Comparison of ENCODE assay signal across 1 cellular context in the genomic region with DNA sequence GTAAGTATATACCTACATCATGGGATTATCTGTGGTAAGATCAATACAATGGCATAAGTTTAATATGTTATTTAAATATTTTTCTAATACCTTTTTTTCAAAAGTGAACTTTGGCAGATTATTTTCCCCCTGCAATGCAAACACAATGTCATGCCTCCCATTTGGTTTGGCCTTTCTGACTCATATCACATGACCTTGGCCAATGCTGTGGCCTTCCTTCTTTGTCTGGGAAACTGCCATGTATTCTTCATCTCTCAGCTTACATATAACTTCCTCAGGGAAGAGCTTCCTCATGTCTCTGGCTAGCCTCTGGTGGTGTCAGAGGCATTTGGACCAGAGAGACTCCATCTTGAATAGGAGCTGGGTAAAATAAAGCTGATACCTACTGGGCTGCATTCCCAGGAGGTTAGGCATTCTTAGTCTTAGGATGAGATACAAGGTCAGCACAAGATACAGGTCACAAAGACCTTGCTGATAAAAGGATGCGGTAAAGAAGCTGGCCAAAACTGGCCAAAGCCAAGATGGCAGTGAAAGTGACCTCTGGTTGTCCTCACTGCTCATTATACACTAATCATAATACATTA.
TF ChIP-seq lines count a peak whose summit lies in the region.

No MANE protein-coding gene starts in this region.

TF ChIP-seq in K562, 482 proteins besides CTCF, POLR2A, EP300 and RAD21 (continued from another document and continues in another):
- no peak for TF ChIP-seq ZKSCAN3 (CRISPR knock-in tag; IDR thresholded peaks at IDR 0.05)
- TF ChIP-seq CXXC5 (CRISPR knock-in tag; IDR thresholded peaks at IDR 0.05), result no peak
- no peak for TF ChIP-seq POLR2G (IDR thresholded peaks at IDR 0.05; ENCODE audit: low read depth, low read length)
- TF ChIP-seq KLF1 (tag; IDR thresholded peaks at IDR 0.05), result 0 out of 2 replicates have a peak, but pooled peaks have one; percentile 30
- TF ChIP-seq, protein P1, sequence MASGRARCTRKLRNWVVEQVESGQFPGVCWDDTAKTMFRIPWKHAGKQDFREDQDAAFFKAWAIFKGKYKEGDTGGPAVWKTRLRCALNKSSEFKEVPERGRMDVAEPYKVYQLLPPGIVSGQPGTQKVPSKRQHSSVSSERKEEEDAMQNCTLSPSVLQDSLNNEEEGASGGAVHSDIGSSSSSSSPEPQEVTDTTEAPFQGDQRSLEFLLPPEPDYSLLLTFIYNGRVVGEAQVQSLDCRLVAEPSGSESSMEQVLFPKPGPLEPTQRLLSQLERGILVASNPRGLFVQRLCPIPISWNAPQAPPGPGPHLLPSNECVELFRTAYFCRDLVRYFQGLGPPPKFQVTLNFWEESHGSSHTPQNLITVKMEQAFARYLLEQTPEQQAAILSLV (tag; IDR thresholded peaks at IDR 0.05), result peak; percentile 52; the same call in 1 of the 2 replicates
- no peak for TF ChIP-seq MED1 (CRISPR knock-in tag; IDR thresholded peaks at IDR 0.05; ENCODE audit: borderline replicate concordance)
- no peak for TF ChIP-seq RBM34 (IDR thresholded peaks at IDR 0.05; ENCODE audit: borderline replicate concordance, insufficient read depth, low read length)
- no peak for TF ChIP-seq SETDB1 (IDR thresholded peaks at IDR 0.05; ENCODE audit: low read length)
- TF ChIP-seq, protein P2, sequence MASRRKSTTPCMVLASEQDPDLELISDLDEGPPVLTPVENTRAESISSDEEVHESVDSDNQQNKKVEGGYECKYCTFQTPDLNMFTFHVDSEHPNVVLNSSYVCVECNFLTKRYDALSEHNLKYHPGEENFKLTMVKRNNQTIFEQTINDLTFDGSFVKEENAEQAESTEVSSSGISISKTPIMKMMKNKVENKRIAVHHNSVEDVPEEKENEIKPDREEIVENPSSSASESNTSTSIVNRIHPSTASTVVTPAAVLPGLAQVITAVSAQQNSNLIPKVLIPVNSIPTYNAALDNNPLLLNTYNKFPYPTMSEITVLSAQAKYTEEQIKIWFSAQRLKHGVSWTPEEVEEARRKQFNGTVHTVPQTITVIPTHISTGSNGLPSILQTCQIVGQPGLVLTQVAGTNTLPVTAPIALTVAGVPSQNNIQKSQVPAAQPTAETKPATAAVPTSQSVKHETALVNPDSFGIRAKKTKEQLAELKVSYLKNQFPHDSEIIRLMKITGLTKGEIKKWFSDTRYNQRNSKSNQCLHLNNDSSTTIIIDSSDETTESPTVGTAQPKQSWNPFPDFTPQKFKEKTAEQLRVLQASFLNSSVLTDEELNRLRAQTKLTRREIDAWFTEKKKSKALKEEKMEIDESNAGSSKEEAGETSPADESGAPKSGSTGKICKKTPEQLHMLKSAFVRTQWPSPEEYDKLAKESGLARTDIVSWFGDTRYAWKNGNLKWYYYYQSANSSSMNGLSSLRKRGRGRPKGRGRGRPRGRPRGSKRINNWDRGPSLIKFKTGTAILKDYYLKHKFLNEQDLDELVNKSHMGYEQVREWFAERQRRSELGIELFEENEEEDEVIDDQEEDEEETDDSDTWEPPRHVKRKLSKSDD (conservative IDR thresholded peaks at IDR 0.05; ENCODE audit: low read length), result no peak
- no peak for TF ChIP-seq ELF4 (CRISPR knock-in tag; IDR thresholded peaks at IDR 0.05)
- TF ChIP-seq ELF1 (tag; IDR thresholded peaks at IDR 0.05), result no peak
- TF ChIP-seq, protein P3, sequence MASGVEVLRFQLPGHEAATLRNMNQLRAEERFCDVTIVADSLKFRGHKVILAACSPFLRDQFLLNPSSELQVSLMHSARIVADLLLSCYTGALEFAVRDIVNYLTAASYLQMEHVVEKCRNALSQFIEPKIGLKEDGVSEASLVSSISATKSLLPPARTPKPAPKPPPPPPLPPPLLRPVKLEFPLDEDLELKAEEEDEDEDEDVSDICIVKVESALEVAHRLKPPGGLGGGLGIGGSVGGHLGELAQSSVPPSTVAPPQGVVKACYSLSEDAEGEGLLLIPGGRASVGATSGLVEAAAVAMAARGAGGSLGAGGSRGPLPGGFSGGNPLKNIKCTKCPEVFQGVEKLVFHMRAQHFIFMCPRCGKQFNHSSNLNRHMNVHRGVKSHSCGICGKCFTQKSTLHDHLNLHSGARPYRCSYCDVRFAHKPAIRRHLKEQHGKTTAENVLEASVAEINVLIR (CRISPR knock-in tag; IDR thresholded peaks at IDR 0.05), result no peak
- no peak for TF ChIP-seq MAFG (tag; conservative IDR thresholded peaks at IDR 0.05)
- no peak for TF ChIP-seq NR3C1 (CRISPR knock-in tag; IDR thresholded peaks at IDR 0.05)
- TF ChIP-seq ZKSCAN8 (CRISPR knock-in tag; IDR thresholded peaks at IDR 0.05), result peak; percentile 41; the same call in 1 of the 2 replicates
- no peak for TF ChIP-seq ARID2 (IDR thresholded peaks at IDR 0.05)
- no peak for TF ChIP-seq CREM (IDR thresholded peaks at IDR 0.05; ENCODE audit: low read depth)
- no peak for TF ChIP-seq CBFA2T3 (IDR thresholded peaks at IDR 0.05)
- TF ChIP-seq, protein P4, sequence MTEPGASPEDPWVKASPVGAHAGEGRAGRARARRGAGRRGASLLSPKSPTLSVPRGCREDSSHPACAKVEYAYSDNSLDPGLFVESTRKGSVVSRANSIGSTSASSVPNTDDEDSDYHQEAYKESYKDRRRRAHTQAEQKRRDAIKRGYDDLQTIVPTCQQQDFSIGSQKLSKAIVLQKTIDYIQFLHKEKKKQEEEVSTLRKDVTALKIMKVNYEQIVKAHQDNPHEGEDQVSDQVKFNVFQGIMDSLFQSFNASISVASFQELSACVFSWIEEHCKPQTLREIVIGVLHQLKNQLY (CRISPR knock-in tag; conservative IDR thresholded peaks at IDR 0.05), result no peak
- no peak for TF ChIP-seq ZNF354B (CRISPR knock-in tag; IDR thresholded peaks at IDR 0.05)
- TF ChIP-seq, protein P5, sequence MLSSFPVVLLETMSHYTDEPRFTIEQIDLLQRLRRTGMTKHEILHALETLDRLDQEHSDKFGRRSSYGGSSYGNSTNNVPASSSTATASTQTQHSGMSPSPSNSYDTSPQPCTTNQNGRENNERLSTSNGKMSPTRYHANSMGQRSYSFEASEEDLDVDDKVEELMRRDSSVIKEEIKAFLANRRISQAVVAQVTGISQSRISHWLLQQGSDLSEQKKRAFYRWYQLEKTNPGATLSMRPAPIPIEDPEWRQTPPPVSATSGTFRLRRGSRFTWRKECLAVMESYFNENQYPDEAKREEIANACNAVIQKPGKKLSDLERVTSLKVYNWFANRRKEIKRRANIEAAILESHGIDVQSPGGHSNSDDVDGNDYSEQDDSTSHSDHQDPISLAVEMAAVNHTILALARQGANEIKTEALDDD (IDR thresholded peaks at IDR 0.05), result no peak
- TF ChIP-seq ZC3H8 (IDR thresholded peaks at IDR 0.05), result no peak
- no peak for TF ChIP-seq NFATC3 (IDR thresholded peaks at IDR 0.05)
- TF ChIP-seq NUFIP1 (IDR thresholded peaks at IDR 0.05; ENCODE audit: partially characterized antibody), result no peak
- TF ChIP-seq, protein P6, sequence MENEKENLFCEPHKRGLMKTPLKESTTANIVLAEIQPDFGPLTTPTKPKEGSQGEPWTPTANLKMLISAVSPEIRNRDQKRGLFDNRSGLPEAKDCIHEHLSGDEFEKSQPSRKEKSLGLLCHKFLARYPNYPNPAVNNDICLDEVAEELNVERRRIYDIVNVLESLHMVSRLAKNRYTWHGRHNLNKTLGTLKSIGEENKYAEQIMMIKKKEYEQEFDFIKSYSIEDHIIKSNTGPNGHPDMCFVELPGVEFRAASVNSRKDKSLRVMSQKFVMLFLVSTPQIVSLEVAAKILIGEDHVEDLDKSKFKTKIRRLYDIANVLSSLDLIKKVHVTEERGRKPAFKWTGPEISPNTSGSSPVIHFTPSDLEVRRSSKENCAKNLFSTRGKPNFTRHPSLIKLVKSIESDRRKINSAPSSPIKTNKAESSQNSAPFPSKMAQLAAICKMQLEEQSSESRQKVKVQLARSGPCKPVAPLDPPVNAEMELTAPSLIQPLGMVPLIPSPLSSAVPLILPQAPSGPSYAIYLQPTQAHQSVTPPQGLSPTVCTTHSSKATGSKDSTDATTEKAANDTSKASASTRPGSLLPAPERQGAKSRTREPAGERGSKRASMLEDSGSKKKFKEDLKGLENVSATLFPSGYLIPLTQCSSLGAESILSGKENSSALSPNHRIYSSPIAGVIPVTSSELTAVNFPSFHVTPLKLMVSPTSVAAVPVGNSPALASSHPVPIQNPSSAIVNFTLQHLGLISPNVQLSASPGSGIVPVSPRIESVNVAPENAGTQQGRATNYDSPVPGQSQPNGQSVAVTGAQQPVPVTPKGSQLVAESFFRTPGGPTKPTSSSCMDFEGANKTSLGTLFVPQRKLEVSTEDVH (IDR thresholded peaks at IDR 0.05; ENCODE audit: low read depth, partially characterized antibody), result no peak
- TF ChIP-seq, protein P7, sequence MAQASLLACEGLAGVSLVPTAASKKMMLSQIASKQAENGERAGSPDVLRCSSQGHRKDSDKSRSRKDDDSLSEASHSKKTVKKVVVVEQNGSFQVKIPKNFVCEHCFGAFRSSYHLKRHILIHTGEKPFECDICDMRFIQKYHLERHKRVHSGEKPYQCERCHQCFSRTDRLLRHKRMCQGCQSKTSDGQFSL (CRISPR knock-in tag; IDR thresholded peaks at IDR 0.05), result no peak
- TF ChIP-seq, protein P7 (tag; IDR thresholded peaks at IDR 0.05), result peak in 1 of 2 experiments; percentile 61; a peak in 1 of 4 replicates
- no peak for TF ChIP-seq ZNF583 (CRISPR knock-in tag; IDR thresholded peaks at IDR 0.05)
- TF ChIP-seq HDAC2 (IDR thresholded peaks at IDR 0.05), result no peak
- no peak for TF ChIP-seq STAT5B (CRISPR knock-in tag; IDR thresholded peaks at IDR 0.05)
- TF ChIP-seq MTA1 (IDR thresholded peaks at IDR 0.05; ENCODE audit: borderline replicate concordance), result no peak
- TF ChIP-seq ZNF584 (CRISPR knock-in tag; IDR thresholded peaks at IDR 0.05; ENCODE audit: low read depth), result peak; percentile 86
- no peak for TF ChIP-seq NR2C1 (IDR thresholded peaks at IDR 0.05)
- peak; percentile 53 for TF ChIP-seq NR2C1 (tag; IDR thresholded peaks at IDR 0.05)
- 0 out of 2 replicates have a peak, but pooled peaks have one; percentile 42 for TF ChIP-seq POLR2H (tag; IDR thresholded peaks at IDR 0.05; ENCODE audit: low read depth)
- TF ChIP-seq, protein P8, sequence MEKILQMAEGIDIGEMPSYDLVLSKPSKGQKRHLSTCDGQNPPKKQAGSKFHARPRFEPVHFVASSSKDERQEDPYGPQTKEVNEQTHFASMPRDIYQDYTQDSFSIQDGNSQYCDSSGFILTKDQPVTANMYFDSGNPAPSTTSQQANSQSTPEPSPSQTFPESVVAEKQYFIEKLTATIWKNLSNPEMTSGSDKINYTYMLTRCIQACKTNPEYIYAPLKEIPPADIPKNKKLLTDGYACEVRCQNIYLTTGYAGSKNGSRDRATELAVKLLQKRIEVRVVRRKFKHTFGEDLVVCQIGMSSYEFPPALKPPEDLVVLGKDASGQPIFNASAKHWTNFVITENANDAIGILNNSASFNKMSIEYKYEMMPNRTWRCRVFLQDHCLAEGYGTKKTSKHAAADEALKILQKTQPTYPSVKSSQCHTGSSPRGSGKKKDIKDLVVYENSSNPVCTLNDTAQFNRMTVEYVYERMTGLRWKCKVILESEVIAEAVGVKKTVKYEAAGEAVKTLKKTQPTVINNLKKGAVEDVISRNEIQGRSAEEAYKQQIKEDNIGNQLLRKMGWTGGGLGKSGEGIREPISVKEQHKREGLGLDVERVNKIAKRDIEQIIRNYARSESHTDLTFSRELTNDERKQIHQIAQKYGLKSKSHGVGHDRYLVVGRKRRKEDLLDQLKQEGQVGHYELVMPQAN (IDR thresholded peaks at IDR 0.05; ENCODE audit: borderline replicate concordance), result no peak
